Comparison of ENCODE assay signal across 8 cellular contexts in genomic region chr1:226082959-226083302, GRCh38. TPM values are rescaled to one million over a fixed set of nuclear protein-coding genes. Genes with fewer than 3 reads are reported as not detected.
DNase-seq lines count a peak whose midpoint lies in the region; ATAC-seq and TF ChIP-seq lines count a peak whose summit lies in the region.

No MANE protein-coding gene starts in this region.

- peak overlapping the region in 1 of 2 donors; percentile 75 for H3K27ac Mint-ChIP-seq in activated naive CD4-positive, alpha-beta T cell treated with anti-CD3 and anti-CD28 coated beads, Interleukin-2, amount 50 U/mL, for 72 hours

- H3K27me3 ChIP-seq in left ventricle myocardium inferior (ENCODE audit: low read depth) = no peaks in the 10 kb centered on the region

- H3K4me1 ChIP-seq in left ventricle myocardium inferior = peaks cover 18% of the 10 kb centered on the region

- no peaks in the 10 kb centered on the region for H3K9me3 Mint-ChIP-seq in activated naive CD4-positive, alpha-beta T cell treated with anti-CD3 and anti-CD28 coated beads, Interleukin-2, amount 50 U/mL, for 72 hours

- peak overlapping the region; percentile 84 for H3K4me3 ChIP-seq in left ventricle myocardium inferior

- no peaks in the 10 kb centered on the region for H3K36me3 ChIP-seq in left ventricle myocardium inferior

- H3K9me3 ChIP-seq in left ventricle myocardium inferior (replicated peaks) = no peaks in the 10 kb centered on the region

- no peak for TF ChIP-seq RAD21 in Ishikawa (IDR thresholded peaks at IDR 0.05; ENCODE audit: low read depth)

- DNase-seq in EL (peak; percentile 63), left ventricle myocardium inferior (peak; percentile 69), posterior vena cava (ENCODE audit: low spot score) (peak; percentile 91)
- DNase-seq in activated naive CD4-positive, alpha-beta T cell treated with anti-CD3 and anti-CD28 coated beads, Interleukin-2, amount 50 U/mL, for 72 hours (ENCODE audit: low spot score in 2 of 2) = peak in 1 of 2 donors; percentile 22
- no peak for DNase-seq in stimulated activated CD4-positive, alpha-beta T cell treated with anti-CD3 and anti-CD28 coated beads, Interleukin-2, amount 100 ng/mL, for 24 hours
- no peak for DNase-seq in stimulated activated CD4-positive, alpha-beta T cell treated with anti-CD3 and anti-CD28 coated beads, Interleukin-4, amount 100 ng/mL, for 24 hours

- H3K36me3 Mint-ChIP-seq in activated naive CD4-positive, alpha-beta T cell treated with anti-CD3 and anti-CD28 coated beads, Interleukin-2, amount 50 U/mL, for 72 hours = no peaks in the 10 kb centered on the region

- no peak for TF ChIP-seq EP300 in Ishikawa (IDR thresholded peaks at IDR 0.05; ENCODE audit: borderline replicate concordance)

- no peak for TF ChIP-seq CTCF in left ventricle myocardium inferior (IDR thresholded peaks at IDR 0.05; ENCODE audit: borderline replicate concordance)

- intact Hi-C loops in left ventricle myocardium inferior (cut with micrococcal nuclease) (loop anchor here (5.0 kb wide), 1 partner anchor 34 kb away; no protein-coding TSS in a partner anchor), posterior vena cava (cut with DNase I) (no loop called here)

- peak; percentile 8 for ATAC-seq in GM21717 (IDR thresholded peaks at IDR 0.05; ENCODE audit: unreplicated experiment)
- peak; percentile 19 to 56 for ATAC-seq in activated naive CD4-positive, alpha-beta T cell treated with anti-CD3 and anti-CD28 coated beads, Interleukin-2, amount 50 U/mL, for 72 hours

- peak overlapping the region; percentile 73 for H3K27ac ChIP-seq in left ventricle myocardium inferior (replicated peaks)

TF ChIP-seq in Ishikawa, 13 proteins besides CTCF, POLR2A, EP300 and RAD21:
- TF ChIP-seq, protein P1, sequence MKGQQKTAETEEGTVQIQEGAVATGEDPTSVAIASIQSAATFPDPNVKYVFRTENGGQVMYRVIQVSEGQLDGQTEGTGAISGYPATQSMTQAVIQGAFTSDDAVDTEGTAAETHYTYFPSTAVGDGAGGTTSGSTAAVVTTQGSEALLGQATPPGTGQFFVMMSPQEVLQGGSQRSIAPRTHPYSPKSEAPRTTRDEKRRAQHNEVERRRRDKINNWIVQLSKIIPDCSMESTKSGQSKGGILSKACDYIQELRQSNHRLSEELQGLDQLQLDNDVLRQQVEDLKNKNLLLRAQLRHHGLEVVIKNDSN (IDR thresholded peaks at IDR 0.05) = no peak
- TF ChIP-seq YY1 (IDR thresholded peaks at IDR 0.05; ENCODE audit: low read depth) = 0 out of 2 replicates have a peak, but pooled peaks have one; percentile 55

RNA-seq across cellular contexts. Expression of gene H3-3A, which starts 20.4 kb away (rescaled TPM):
- total RNA-seq in activated naive CD4-positive, alpha-beta T cell treated with anti-CD3 and anti-CD28 coated beads, Interleukin-2, amount 50 U/mL, for 72 hours = 100 to 1,000 TPM; 292 to 444 TPM
- total RNA-seq in left ventricle myocardium inferior = 324 TPM
- 100 to 1,000 TPM; 303 to 370 TPM for total RNA-seq in posterior vena cava

Comparison
In these comparisons a context has a peak if more than half of its experiments do, and no peak if none do; other contexts are left out.
1. DNase-seq: peak in EL (single experiment), left ventricle myocardium inferior (single experiment) and posterior vena cava (single experiment); none in stimulated activated CD4-positive, alpha-beta T cell treated with anti-CD3 and anti-CD28 coated beads, Interleukin-2, amount 100 ng/mL, for 24 hours (0 of 2) and stimulated activated CD4-positive, alpha-beta T cell treated with anti-CD3 and anti-CD28 coated beads, Interleukin-4, amount 100 ng/mL, for 24 hours (single experiment).